In the genomic region with DNA sequence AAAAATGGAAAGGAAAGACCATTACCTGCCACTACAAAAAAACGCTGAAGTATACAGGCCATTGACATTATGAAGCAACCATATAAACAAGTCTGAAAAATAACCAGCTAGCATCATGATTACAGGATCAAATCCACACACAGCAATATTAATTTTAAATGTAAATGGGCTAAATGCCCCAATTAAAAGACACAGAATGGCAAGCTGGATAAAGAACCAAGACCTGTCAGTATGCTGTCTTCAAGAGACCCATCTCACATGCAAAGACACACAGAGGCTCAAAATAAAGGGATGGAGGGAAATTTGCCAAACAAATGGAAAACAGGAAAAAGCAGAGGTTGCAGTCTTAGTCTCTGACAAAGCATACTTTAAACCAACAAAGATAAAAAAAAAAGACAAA, we compare ENCODE assay signal across 5 cellular contexts. TPM values are rescaled to one million over a fixed set of nuclear protein-coding genes. Genes with fewer than 3 reads are reported as not detected.
"Had no signal": no experiment of that assay in that cellular context is flagged by ENCODE, and none has a peak within 500 bp of the region (broad histone marks: within the 10 kb centered on the region; RNA-seq: fewer than 3 reads in every experiment).

No MANE protein-coding gene starts in this region.

RNA-seq across cellular contexts. Expression of a gene that starts 33.9 kb away (rescaled TPM):
- total RNA-seq: GM23338, H1, H9, HT-29 had no signal
- polyA plus RNA-seq: GM23338, H1, K562 had no signal
